13 cellular contexts compared by ENCODE assay signal in genomic region chr9:81103597-81104471, GRCh38.
A peak's percentile ranks its signal among the peaks of the same experiment; 100 is the strongest.
DNase-seq lines count a peak whose midpoint lies in the region; ATAC-seq, FAIRE-seq and TF ChIP-seq lines count a peak whose summit lies in the region.
"Had no signal": no experiment of that assay in that cellular context is flagged by ENCODE, and none has a peak within 500 bp of the region (broad histone marks: within the 10 kb centered on the region; RNA-seq: fewer than 3 reads in every experiment).

No MANE protein-coding gene starts in this region.

- H4K5ac ChIP-seq in H1 (ENCODE audit: insufficient read length, low read depth, low read length), result no peak overlapping the region

- no peaks in the 10 kb centered on the region for H3K23me2 ChIP-seq in H1 (ENCODE audit: low read depth, low read length)

- CTCF ChIA-PET in H1 (lab: Charles Lee; ENCODE audit: partially characterized antibody), result interaction anchor here (1.0 to 1.9 kb wide), 4 partner anchors 13 to 56 kb away, joined by 3 to 7 read pairs (median 4); no protein-coding TSS in a partner anchor

- H2AK5ac ChIP-seq in H1 (ENCODE audit: low read depth, low read length), result no peak overlapping the region

- 89 to 100% methylated on average over 1 to 10 of the region's 10 CpGs for WGBS in H1 (ENCODE audit: extremely low coverage in 1 of 2, insufficient coverage in 1 of 2, insufficient read length in 1 of 2, insufficient replicate concordance in 2 of 2, low coverage in 1 of 2, low lambda C conversion rate in 2 of 2, missing lambda C conversion rate in 1 of 2), 2 experiments

- H3K27me3 ChIP-seq in H1 (replicated peaks in 1 of 4; ENCODE audit: control insufficient read depth in 3 of 4, extremely low read depth in 1 of 4, insufficient read depth in 3 of 4, low read length in 3 of 4) (no peaks in the 10 kb centered on the region), colonic mucosa (no peaks in the 10 kb centered on the region)

- no peak overlapping the region for H3K14ac ChIP-seq in H1 (ENCODE audit: insufficient read length)

- H2BK20ac ChIP-seq in H1 (ENCODE audit: low read length), result no peak overlapping the region

- no peaks in the 10 kb centered on the region for H4K20me1 ChIP-seq in H1 (replicated peaks in 1 of 2; ENCODE audit: control insufficient read depth in 1 of 2, insufficient read depth in 2 of 2, low read length in 2 of 2)

- no peak overlapping the region for H4K8ac ChIP-seq in H1 (ENCODE audit: extremely low read depth, insufficient read depth, low read length)

- ATAC-seq in HG03045 (IDR thresholded peaks at IDR 0.05; ENCODE audit: unreplicated experiment) (no peak), HG03342 (IDR thresholded peaks at IDR 0.05; ENCODE audit: unreplicated experiment) (no peak)
- ATAC-seq: natural killer cell had no signal

- H3K9me3 ChIP-seq in H1 (ENCODE audit: insufficient read depth in 2 of 2, low read depth in 1 of 2, low read length in 1 of 2) (no peaks in the 10 kb centered on the region), colonic mucosa (no peaks in the 10 kb centered on the region)

- no peak for TF ChIP-seq EP300 in H1 (IDR thresholded peaks at IDR 0.05; ENCODE audit: borderline replicate concordance in 1 of 2, low read depth in 2 of 2, low read length in 2 of 2)

- H3K4me1 Mint-ChIP-seq in neural crest cell, result no peaks in the 10 kb centered on the region
- H3K4me1 Mint-ChIP-seq: natural killer cell had no signal

- DNase-seq in ELR (ENCODE audit: low read depth) (peak; percentile 23), NCI-H510A (lab: John Stamatoyannopoulos, UW) (peak; percentile 23), H1 (ENCODE audit: low read depth in 1 of 2, low spot score in 2 of 2) (no peak), neural crest cell (ENCODE audit: low read depth, low spot score) (no peak), colonic mucosa (no peak)
- no peak for DNase-seq in activated naive CD4-positive, alpha-beta T cell treated with Interleukin-2 at 50 U/mL for 16 hours
- DNase-seq: activated T-cell treated with anti-CD3 and anti-CD28 coated beads, Interleukin-2, amount 50 U/mL, for 1 hour; cortex of kidney; natural killer cell; NCI-H446 treated with DMSO at 0.1 percent for 48 hours; stimulated activated CD4-positive, alpha-beta T cell treated with anti-CD3 and anti-CD28 coated beads, Interleukin-2, amount 100 ng/mL, for 48 hours had no signal

- intact Hi-C loops in colonic mucosa (cut with DNase I), result no loop called here

- TF ChIP-seq CTCF in H1 (IDR thresholded peaks at IDR 0.05; ENCODE audit: control extremely low read depth in 1 of 3, insufficient read depth in 1 of 3, low read depth in 1 of 3, low read length in 3 of 3), result no peak
- peak; percentile 57 for TF ChIP-seq CTCF in neural crest cell (conservative IDR thresholded peaks at IDR 0.05)
- TF ChIP-seq CTCF in colonic mucosa (IDR thresholded peaks at IDR 0.05), result no peak

- H3K27ac Mint-ChIP-seq in neural crest cell (ENCODE audit: unreplicated experiment), result no peak overlapping the region
- H3K27ac Mint-ChIP-seq: natural killer cell had no signal

- 0 out of 2 replicates have a peak overlapping the region, but pooled peaks have one; percentile 29 for H2AFZ ChIP-seq in H1 (ENCODE audit: low read length)

- TF ChIP-seq POLR2A in H1 (IDR thresholded peaks at IDR 0.05; ENCODE audit: control extremely low read depth in 1 of 2, low read depth in 2 of 2, low read length in 2 of 2), result no peak

- no peaks in the 10 kb centered on the region for H3K27me3 Mint-ChIP-seq in neural crest cell (ENCODE audit: low read depth)

- no peaks in the 10 kb centered on the region for H3K79me1 ChIP-seq in H1 (ENCODE audit: low read depth, low read length)

- FAIRE-seq in H1 (lab: Jason Lieb, UNC), result no peak

- no peaks in the 10 kb centered on the region for H3K36me3 Mint-ChIP-seq in neural crest cell (ENCODE audit: low read depth)
- H3K36me3 Mint-ChIP-seq: natural killer cell had no signal

- H3K4me3 Mint-ChIP-seq in neural crest cell, result no peak overlapping the region
- H3K4me3 Mint-ChIP-seq: natural killer cell had no signal

- H3K4me1 ChIP-seq in H1 (replicated peaks in 1 of 4; ENCODE audit: control insufficient read depth in 3 of 4, insufficient read depth in 4 of 4, low read length in 3 of 4) (peaks cover 0 to 5% (median 2%) of the 10 kb centered on the region in 4 experiments; a peak in 1 of 7 replicates), colonic mucosa (no peaks in the 10 kb centered on the region)

- H3K56ac ChIP-seq in H1 (replicated peaks; ENCODE audit: insufficient read length, low read depth, low read length), result no peak overlapping the region

- H3K23ac ChIP-seq in H1 (ENCODE audit: insufficient read length), result no peak overlapping the region

- H3K9me3 Mint-ChIP-seq in neural crest cell, result peaks cover 7% of the 10 kb centered on the region

- H4K91ac ChIP-seq in H1 (replicated peaks; ENCODE audit: insufficient read length, low read length), result no peak overlapping the region

- no peak overlapping the region for H3K18ac ChIP-seq in H1 (ENCODE audit: extremely low read depth, low read length)

- TF ChIP-seq RAD21 in H1 (IDR thresholded peaks at IDR 0.05 in 1 of 2, conservative IDR thresholded peaks at IDR 0.05 in 1 of 2; ENCODE audit: low read depth in 2 of 2, low read length in 2 of 2), result no peak

- H2BK5ac ChIP-seq in H1 (ENCODE audit: low read depth, low read length), result 0 out of 2 replicates have a peak overlapping the region, but pooled peaks have one; percentile 19

- no peak overlapping the region for H2BK120ac ChIP-seq in H1 (replicated peaks; ENCODE audit: low read depth, low read length)

- no peaks in the 10 kb centered on the region for H3K79me2 ChIP-seq in H1 (ENCODE audit: control insufficient read depth in 1 of 2, insufficient read depth in 2 of 2, low read length in 2 of 2)

- H3K27ac ChIP-seq in H1 (ENCODE audit: low read depth, low read length) (no peak overlapping the region), colonic mucosa (no peak overlapping the region)

- POLR2A ChIA-PET in H1 (lab: Charles Lee; ENCODE audit: partially characterized antibody), result no interaction called here

- H3K4ac ChIP-seq in H1 (replicated peaks; ENCODE audit: insufficient read length, low read depth, low read length), result no peak overlapping the region

- H3K36me3 ChIP-seq in H1 (ENCODE audit: control insufficient read depth in 2 of 4, insufficient read depth in 4 of 4, low read length in 3 of 4) (no peaks in the 10 kb centered on the region), colonic mucosa (no peaks in the 10 kb centered on the region)

- H3K4me3 ChIP-seq in H1 (ENCODE audit: extremely low read depth in 1 of 4, insufficient read depth in 2 of 4, low read depth in 3 of 4, low read length in 4 of 4) (no peak overlapping the region), colonic mucosa (no peak overlapping the region)

- peak overlapping the region; percentile 80; the same call in 1 of the 2 replicates for H2BK12ac ChIP-seq in H1 (ENCODE audit: low read depth, low read length)

- H3K4me2 ChIP-seq in H1 (ENCODE audit: insufficient read depth in 1 of 2, low read depth in 2 of 2, low read length in 2 of 2), result no peak overlapping the region

- H3K9ac ChIP-seq in H1 (replicated peaks in 1 of 4; ENCODE audit: extremely low read depth in 1 of 4, low read depth in 3 of 4, low read length in 3 of 4) (no peak overlapping the region), colonic mucosa (ENCODE audit: low read depth in 2 of 2, low read length in 2 of 2) (no peak overlapping the region)

- H2BK15ac ChIP-seq in H1 (ENCODE audit: low read length), result no peak overlapping the region

TF ChIP-seq in H1, 55 proteins besides CTCF, POLR2A, EP300 and RAD21:
- no peak for TF ChIP-seq RXRA (IDR thresholded peaks at IDR 0.05; ENCODE audit: insufficient read depth, low read depth, low read length)
- TF ChIP-seq CHD2 (IDR thresholded peaks at IDR 0.05; ENCODE audit: low read length), result no peak
- no peak for TF ChIP-seq POU5F1 (IDR thresholded peaks at IDR 0.05; ENCODE audit: low read depth, low read length)
- no peak for TF ChIP-seq KDM4A (IDR thresholded peaks at IDR 0.05; ENCODE audit: low read depth, low read length, severe bottlenecking)
- TF ChIP-seq EZH2 (IDR thresholded peaks at IDR 0.05; ENCODE audit: low read depth, low read length, severe bottlenecking), result no peak
- no peak for TF ChIP-seq TBP (IDR thresholded peaks at IDR 0.05; ENCODE audit: low read depth, low read length)
- no peak for TF ChIP-seq BACH1 (IDR thresholded peaks at IDR 0.05; ENCODE audit: low read length)
- TF ChIP-seq RBBP5 (IDR thresholded peaks at IDR 0.05; ENCODE audit: borderline replicate concordance, low read depth, low read length), result no peak
- TF ChIP-seq KDM1A (IDR thresholded peaks at IDR 0.05; ENCODE audit: borderline replicate concordance, low read length), result no peak
- TF ChIP-seq, protein P1, sequence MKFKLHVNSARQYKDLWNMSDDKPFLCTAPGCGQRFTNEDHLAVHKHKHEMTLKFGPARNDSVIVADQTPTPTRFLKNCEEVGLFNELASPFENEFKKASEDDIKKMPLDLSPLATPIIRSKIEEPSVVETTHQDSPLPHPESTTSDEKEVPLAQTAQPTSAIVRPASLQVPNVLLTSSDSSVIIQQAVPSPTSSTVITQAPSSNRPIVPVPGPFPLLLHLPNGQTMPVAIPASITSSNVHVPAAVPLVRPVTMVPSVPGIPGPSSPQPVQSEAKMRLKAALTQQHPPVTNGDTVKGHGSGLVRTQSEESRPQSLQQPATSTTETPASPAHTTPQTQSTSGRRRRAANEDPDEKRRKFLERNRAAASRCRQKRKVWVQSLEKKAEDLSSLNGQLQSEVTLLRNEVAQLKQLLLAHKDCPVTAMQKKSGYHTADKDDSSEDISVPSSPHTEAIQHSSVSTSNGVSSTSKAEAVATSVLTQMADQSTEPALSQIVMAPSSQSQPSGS (IDR thresholded peaks at IDR 0.05; ENCODE audit: low read length), result no peak
- TF ChIP-seq CHD1 (IDR thresholded peaks at IDR 0.05; ENCODE audit: low read depth, low read length), result no peak

Comparison
In these comparisons a context has a peak if more than half of its experiments do, and no peak if none do; other contexts are left out.
1. DNase-seq: peak in ELR (single experiment) and NCI-H510A (single experiment); none in H1 (0 of 2), neural crest cell (single experiment), activated naive CD4-positive, alpha-beta T cell treated with Interleukin-2 at 50 U/mL for 16 hours (single experiment) and colonic mucosa (single experiment).